21 cellular contexts compared by ENCODE assay signal in genomic region chr3:72553298-72553697, GRCh38.
"Had no signal": no experiment of that assay in that cellular context is flagged by ENCODE, and none has a peak within 500 bp of the region (broad histone marks: within the 10 kb centered on the region; RNA-seq: fewer than 3 reads in every experiment).

No MANE protein-coding gene starts in this region.

- H3K27ac ChIP-seq: KMS-11, PC-9, SJSA1, SK-N-MC had no signal

- H3K9me3 ChIP-seq: SJSA1 had no signal

- H3K27me3 ChIP-seq: SJSA1 had no signal

- H3K4me1 ChIP-seq: SJSA1 had no signal

- FAIRE-seq: RCC 7860 had no signal

- H3K4me3 ChIP-seq: PC-9, SJSA1, SK-N-MC had no signal

- DNase-seq: Kasumi-1, MM.1S, NCI-H1092 treated with DMSO at 0.1 percent for 48 hours, NCI-H1436, NCI-H187, NCI-H2029, NCI-H2081 treated with DMSO at 0.1 percent for 48 hours, NCI-H2171, NCI-H226, NCI-H446, NCI-H510A, NCI-H524 treated with DMSO at 0.1 percent for 48 hours, PC-9, Right ventricle myocardium superior, RPMI8226, SIG-M5, T-cell had no signal

- H3K36me3 ChIP-seq: SJSA1 had no signal
